Comparison of ENCODE assay signal across 8 cellular contexts in genomic region chr3:102229062-102229655, GRCh38.
DNase-seq lines count a peak whose midpoint lies in the region; ATAC-seq and TF ChIP-seq lines count a peak whose summit lies in the region.

No MANE protein-coding gene starts in this region.

- no TSS peak for BruUV-seq in A673 (replicated peaks; lab: Mats Ljungman, UMichigan)

- no peaks in the 10 kb centered on the region for H3K36me3 ChIP-seq in A673 (ENCODE audit: insufficient read depth, low read length, poor library complexity, severe bottlenecking)

- TF ChIP-seq CTCF in A673 (conservative IDR thresholded peaks at IDR 0.05; ENCODE audit: low read depth, low read length) = peak; percentile 97

- POLR2A ChIA-PET in A673 (lab: Charles Lee; ENCODE audit: low non-redundant PET) = no interaction called here

- DNase-seq in A673 (ENCODE audit: low spot score) (peak; percentile 89), NCI-H226 (peak; percentile 38), left colon (peak; percentile 39 to 76)
- peak; percentile 13 to 64 (median 42) for DNase-seq in activated CD4-positive, CD25-positive, alpha-beta regulatory T cell (lab: John Stamatoyannopoulos, UW)
- peak; percentile 66 for DNase-seq in central memory CD4-positive, alpha-beta T cell
- DNase-seq in stimulated activated CD4-positive, alpha-beta T cell treated with anti-CD3 and anti-CD28 coated beads, Interleukin-4, amount 100 ng/mL, for 24 hours = peak; percentile 77

- H3K4me1 ChIP-seq in A673 (ENCODE audit: insufficient read depth, low read length, poor library complexity, severe bottlenecking) = peaks cover 38% of the 10 kb centered on the region

- no peak overlapping the region for H3K4me3 ChIP-seq in A673 (ENCODE audit: low read depth, low read length, poor library complexity, severe bottlenecking)

- ATAC-seq in GM18508 (IDR thresholded peaks at IDR 0.05; ENCODE audit: insufficient read depth, unreplicated experiment) (peak; percentile 31), HG03139 (IDR thresholded peaks at IDR 0.05; ENCODE audit: unreplicated experiment) (peak; percentile 37), left colon (peak; percentile 73)

- H3K9me3 ChIP-seq in A673 (ENCODE audit: low read depth, low read length, poor library complexity, severe bottlenecking) = no peaks in the 10 kb centered on the region

- H3K27me3 ChIP-seq in A673 (replicated peaks; ENCODE audit: insufficient read depth, low read depth, low read length, poor library complexity) = no peaks in the 10 kb centered on the region

- CTCF ChIA-PET in A673 (lab: Charles Lee) = interaction anchor here (0.6 to 2.3 kb wide), 19 partner anchors 46 to 512 kb away, joined by 3 to 46 read pairs (median 5); no protein-coding TSS in a partner anchor

- intact Hi-C loops in A673 (cut with micrococcal nuclease; ENCODE audit: unreplicated experiment) = loop anchor here (1.0 to 5.0 kb wide), 4 partner anchors 238 to 532 kb away; no protein-coding TSS in a partner anchor
- intact Hi-C loops in left colon (cut with DNase I, micrococcal nuclease) = loop anchor here in 1 of 2 donors (10.0 kb wide), 1 partner anchor 424 kb away; no protein-coding TSS in a partner anchor

- H3K27ac ChIP-seq in A673 (ENCODE audit: low read depth, low read length, poor library complexity, severe bottlenecking) = no peak overlapping the region

Comparison
In these comparisons a context has a peak if more than half of its experiments do, and no peak if none do; other contexts are left out.
1. DNase-seq: peak in every context shown above with its lines; median percentile 89 in A673; 77 in stimulated activated CD4-positive, alpha-beta T cell treated with anti-CD3 and anti-CD28 coated beads, Interleukin-4, amount 100 ng/mL, for 24 hours; 66 in central memory CD4-positive, alpha-beta T cell; 58 in left colon; 42 in activated CD4-positive, CD25-positive, alpha-beta regulatory T cell; 38 in NCI-H226.